Comparison of ENCODE assay signal across 12 cellular contexts in genomic region chr20:4546786-4547185, GRCh38.
DNase-seq lines count a peak whose midpoint lies in the region; ATAC-seq and TF ChIP-seq lines count a peak whose summit lies in the region.
"Had no signal": no experiment of that assay in that cellular context is flagged by ENCODE, and none has a peak within 500 bp of the region (broad histone marks: within the 10 kb centered on the region; RNA-seq: fewer than 3 reads in every experiment).

No MANE protein-coding gene starts in this region.

- 75 to 78% methylated on average over 2 of the region's 2 CpGs for WGBS in sigmoid colon, 2 donors
- WGBS in body of pancreas, 2 donors = 70 to 88% methylated on average over 2 of the region's 2 CpGs

- H3K4me2 ChIP-seq in HCT116 (ENCODE audit: low read length) = peak overlapping the region; percentile 56

- RAD21 ChIA-PET in HCT116 (lab: Charles Lee; ENCODE audit: low non-redundant PET in 1 of 2, low total read pairs in 2 of 2, uncharacterized antibody in 2 of 2, unreplicated experiment in 2 of 2) = no interaction called here

- no peak for TF ChIP-seq EP300 in sigmoid colon (IDR thresholded peaks at IDR 0.05)

- peak overlapping the region; percentile 52; the same call in 1 of the 2 replicates for H3K27ac ChIP-seq in HCT116 (ENCODE audit: low read depth, low read length)
- no peak overlapping the region for H3K27ac ChIP-seq in sigmoid colon
- no peak overlapping the region for H3K27ac ChIP-seq in body of pancreas

- POLR2A ChIA-PET in HCT116 (lab: Charles Lee) = interaction anchor here (0.7 kb wide), 1 partner anchor 9 kb away, joined by 3 read pairs; no protein-coding TSS in a partner anchor

- peak; percentile 93 for ATAC-seq in HCT116
- no peak for ATAC-seq in body of pancreas
- ATAC-seq: esophagus mucosa, left colon had no signal

- H3K9me3 ChIP-seq in HCT116 (ENCODE audit: control insufficient read depth in 1 of 2, insufficient read depth in 1 of 2, low read depth in 1 of 2, low read length in 2 of 2) (no peaks in the 10 kb centered on the region), sigmoid colon (no peaks in the 10 kb centered on the region), body of pancreas (peaks cover 0 to 6% (median 0%) of the 10 kb centered on the region in 3 donors)

- H3K79me2 ChIP-seq in HCT116 (ENCODE audit: insufficient read depth, low read length) = no peaks in the 10 kb centered on the region

- no peak for TF ChIP-seq CTCF in HCT116 (IDR thresholded peaks at IDR 0.05 in 2 of 3, conservative IDR thresholded peaks at IDR 0.05 in 1 of 3; ENCODE audit: borderline replicate concordance in 1 of 3, insufficient read depth in 1 of 3, low read depth in 2 of 3, low read length in 2 of 3)
- no peak for TF ChIP-seq CTCF in fibroblast of pulmonary artery (IDR thresholded peaks at IDR 0.05; ENCODE audit: low read length, missing control alignments)
- TF ChIP-seq CTCF in sigmoid colon (IDR thresholded peaks at IDR 0.05) = no peak
- no peak for TF ChIP-seq CTCF in body of pancreas (IDR thresholded peaks at IDR 0.05)

- H3K4me1 ChIP-seq in HCT116 (ENCODE audit: control insufficient read depth in 1 of 2, insufficient read depth in 2 of 2, low read length in 2 of 2) (peaks cover 21 to 63% of the 10 kb centered on the region in 2 experiments), sigmoid colon (no peaks in the 10 kb centered on the region), body of pancreas (no peaks in the 10 kb centered on the region)

- DNase-seq in HCT116 (ENCODE audit: low read depth, low spot score) (peak; percentile 65), SW480 (ENCODE audit: low spot score) (peak; percentile 88), fibroblast of pulmonary artery (ENCODE audit: low read depth) (peak; percentile 66), stromal cell of bone marrow (ENCODE audit: low read depth) (peak; percentile 40), sigmoid colon (no peak), body of pancreas (no peak), DMS114 treated with DMSO at 0.1 percent for 48 hours (lab: John Stamatoyannopoulos, UW; ENCODE audit: unreplicated experiment) (no peak)
- DNase-seq: anterior cingulate cortex; left colon; NCI-H2081 treated with DMSO at 0.1 percent for 48 hours; stimulated activated naive CD4-positive, alpha-beta T cell had no signal

- no peaks in the 10 kb centered on the region for H3K27me3 ChIP-seq in HCT116 (ENCODE audit: insufficient read depth, low read length)
- no peaks in the 10 kb centered on the region for H3K27me3 ChIP-seq in sigmoid colon
- H3K27me3 ChIP-seq in body of pancreas = no peaks in the 10 kb centered on the region

- no peaks in the 10 kb centered on the region for H3K9me2 ChIP-seq in HCT116 (ENCODE audit: insufficient read depth)

- TF ChIP-seq POLR2A in HCT116 (IDR thresholded peaks at IDR 0.05; ENCODE audit: borderline replicate concordance, extremely low read depth, insufficient read depth, insufficient read length) (no peak), sigmoid colon (IDR thresholded peaks at IDR 0.05) (no peak), body of pancreas (IDR thresholded peaks at IDR 0.05) (no peak)

- BruUV-seq in HCT116 (replicated peaks; lab: Mats Ljungman, UMichigan) = no TSS peak

- H4K20me1 ChIP-seq in HCT116 (ENCODE audit: insufficient read depth) = no peaks in the 10 kb centered on the region

- H3K4me3 ChIP-seq in HCT116 (replicated peaks in 1 of 2; ENCODE audit: low read depth in 1 of 2, low read length in 2 of 2) (peak overlapping the region in 1 of 2 experiments; percentile 13; a peak in 2 of 4 replicates), fibroblast of pulmonary artery (replicated peaks; ENCODE audit: low read depth, low read length) (no peak overlapping the region), sigmoid colon (no peak overlapping the region), body of pancreas (no peak overlapping the region)

- CTCF ChIA-PET in HCT116 (lab: Charles Lee) = no interaction called here

- H2AFZ ChIP-seq in HCT116 (ENCODE audit: low read depth, low read length, poor library complexity, severe bottlenecking) = peak overlapping the region; percentile 55

- intact Hi-C loops in HCT116 (cut with micrococcal nuclease) (no loop called here), sigmoid colon (cut with DNase I) (no loop called here), body of pancreas (cut with DNase I) (no loop called here)

- H3K36me3 ChIP-seq in HCT116 (ENCODE audit: control insufficient read depth in 1 of 2, insufficient read depth in 2 of 2, low read length in 2 of 2) (no peaks in the 10 kb centered on the region), sigmoid colon (no peaks in the 10 kb centered on the region), body of pancreas (replicated peaks in 1 of 2; ENCODE audit: insufficient read depth in 1 of 2, low read depth in 2 of 2) (no peaks in the 10 kb centered on the region)

- TF ChIP-seq RAD21 in HCT116 (IDR thresholded peaks at IDR 0.05; ENCODE audit: low read depth) = peak; percentile 18; the same call in 1 of the 2 replicates

- no peak overlapping the region for H3K9ac ChIP-seq in HCT116 (ENCODE audit: low read length)

TF ChIP-seq in HCT116, 20 proteins besides CTCF, POLR2A, EP300 and RAD21 (continues in another document):
- TF ChIP-seq EGR1 (IDR thresholded peaks at IDR 0.05; ENCODE audit: low read depth) (peak; percentile 69), REST (IDR thresholded peaks at IDR 0.05; ENCODE audit: low read depth) (no peak), FOSL1 (IDR thresholded peaks at IDR 0.05; ENCODE audit: low read depth) (peak; percentile 97), CEBPB (IDR thresholded peaks at IDR 0.05; ENCODE audit: low read depth) (peak; percentile 52), ZBTB33 (IDR thresholded peaks at IDR 0.05; ENCODE audit: extremely low read depth, insufficient replicate concordance, low read length) (no peak), POLR2AphosphoS5 (IDR thresholded peaks at IDR 0.05; ENCODE audit: low read depth, low read length) (no peak), JUND (IDR thresholded peaks at IDR 0.05) (peak; percentile 91), ELF1 (IDR thresholded peaks at IDR 0.05; ENCODE audit: borderline replicate concordance, low read depth) (no peak), SIN3A (IDR thresholded peaks at IDR 0.05; ENCODE audit: low read depth) (0 out of 2 replicates have a peak, but pooled peaks have one; percentile 66), SP1 (IDR thresholded peaks at IDR 0.05; ENCODE audit: low read depth) (peak; percentile 84), ZFX (IDR thresholded peaks at IDR 0.05) (no peak), EZH2phosphoT487 (IDR thresholded peaks at IDR 0.05; ENCODE audit: borderline replicate concordance) (no peak), ZNF274 (IDR thresholded peaks at IDR 0.05; ENCODE audit: low read depth, low read length) (no peak), SRF (IDR thresholded peaks at IDR 0.05; ENCODE audit: low read depth) (peak; percentile 75), CBX3 (IDR thresholded peaks at IDR 0.05; ENCODE audit: low read depth) (peak; percentile 96), TCF7L2 (IDR thresholded peaks at IDR 0.05; ENCODE audit: borderline replicate concordance, extremely low read depth, insufficient read depth, insufficient read length) (no peak), EZH2 (IDR thresholded peaks at IDR 0.05) (no peak), YY1 (IDR thresholded peaks at IDR 0.05; ENCODE audit: extremely low read depth, insufficient replicate concordance, low read depth, low read length) (peak; percentile 26)
- TF ChIP-seq, protein P1, sequence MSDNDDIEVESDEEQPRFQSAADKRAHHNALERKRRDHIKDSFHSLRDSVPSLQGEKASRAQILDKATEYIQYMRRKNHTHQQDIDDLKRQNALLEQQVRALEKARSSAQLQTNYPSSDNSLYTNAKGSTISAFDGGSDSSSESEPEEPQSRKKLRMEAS (IDR thresholded peaks at IDR 0.05) = no peak

Comparison
In these comparisons a context has a peak if more than half of its experiments do, and no peak if none do; other contexts are left out.
1. DNase-seq: peak in HCT116 (single experiment), SW480 (single experiment), fibroblast of pulmonary artery (single experiment) and stromal cell of bone marrow (single experiment); none in sigmoid colon (single experiment), body of pancreas (0 of 4) and DMS114 treated with DMSO at 0.1 percent for 48 hours (single experiment).